ENCODE assay signal across 12 cellular contexts in the genomic region with DNA sequence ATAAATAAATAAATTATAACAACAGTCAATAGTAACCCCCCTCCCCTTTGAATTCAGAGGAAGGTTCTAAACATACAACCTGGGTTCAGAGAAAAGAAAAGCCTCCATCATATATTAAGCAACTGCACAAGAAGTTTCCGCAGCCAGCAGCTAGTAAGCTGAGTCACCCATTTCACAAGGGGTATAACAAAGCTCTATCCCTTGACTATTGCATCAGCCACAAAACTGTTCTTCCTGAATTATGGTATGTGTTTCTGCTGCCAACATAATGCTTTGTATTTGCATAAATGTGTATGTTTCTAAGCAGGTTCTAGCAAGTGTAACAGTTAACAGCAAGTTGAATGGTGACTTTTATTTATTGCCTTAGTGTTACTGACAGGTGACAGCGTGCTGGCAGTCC. TPM values are rescaled to one million over a fixed set of nuclear protein-coding genes. Genes with fewer than 3 reads are reported as not detected.
DNase-seq lines count a peak whose midpoint lies in the region; ATAC-seq, FAIRE-seq and TF ChIP-seq lines count a peak whose summit lies in the region.
"Had no signal": no experiment of that assay in that cellular context is flagged by ENCODE, and none has a peak within 500 bp of the region (broad histone marks: within the 10 kb centered on the region; RNA-seq: fewer than 3 reads in every experiment).

No MANE protein-coding gene starts in this region.

- H3K36me3 Mint-ChIP-seq in GM23338 (ENCODE audit: low read depth): no peaks in the 10 kb centered on the region

- H3K4me1 ChIP-seq in ACC112 (ENCODE audit: control insufficient read depth, insufficient read depth, low read length, unreplicated experiment) (peaks cover 17% of the 10 kb centered on the region), GM23338 (ENCODE audit: insufficient read depth) (no peaks in the 10 kb centered on the region), small intestine (ENCODE audit: control insufficient read depth in 2 of 2, insufficient read depth in 1 of 2, low read depth in 1 of 2, low read length in 1 of 2) (no peaks in the 10 kb centered on the region)

- H3K27ac Mint-ChIP-seq in GM23338: no peak overlapping the region
- H3K27ac Mint-ChIP-seq: memory B cell had no signal

- H3K27me3 ChIP-seq in ACC112 (ENCODE audit: insufficient read depth, low read length) (no peaks in the 10 kb centered on the region), GM23338 (ENCODE audit: insufficient read depth) (no peaks in the 10 kb centered on the region), small intestine (ENCODE audit: control insufficient read depth in 2 of 2, insufficient read depth in 2 of 2, low read length in 2 of 2) (no peaks in the 10 kb centered on the region)

- H3K4me2 ChIP-seq in GM23338: no peak overlapping the region

- no peaks in the 10 kb centered on the region; the same call in 2 of the 3 replicates for H3K9me3 Mint-ChIP-seq in GM23338

- 81 to 85% (median 83%) methylated on average over 2 of the region's 2 CpGs for WGBS in small intestine, 3 donors

- no peaks in the 10 kb centered on the region for H3K9me2 ChIP-seq in GM23338 (ENCODE audit: insufficient read depth)

- H3K4me3 ChIP-seq in ACC112 (ENCODE audit: low read depth, low read length): no peak overlapping the region
- H3K4me3 ChIP-seq in GM23338: no peak overlapping the region
- H3K4me3 ChIP-seq in SK-N-MC: no peak overlapping the region
- H3K4me3 ChIP-seq in small intestine (ENCODE audit: low read depth in 1 of 2, low read length in 2 of 2): no peak overlapping the region
- H3K4me3 ChIP-seq in coronary artery: no peak overlapping the region

- H4K20me1 ChIP-seq in GM23338 (replicated peaks; ENCODE audit: insufficient read depth): no peaks in the 10 kb centered on the region

- H3K9me3 ChIP-seq in SK-N-MC (ENCODE audit: low read depth, low read length) (no peaks in the 10 kb centered on the region), small intestine (ENCODE audit: control insufficient read depth, low read depth) (no peaks in the 10 kb centered on the region)

- TF ChIP-seq CTCF in GM23338 (conservative IDR thresholded peaks at IDR 0.05; ENCODE audit: low read depth in 2 of 2): no peak
- no peak for TF ChIP-seq CTCF in coronary artery (IDR thresholded peaks at IDR 0.05)

- peak overlapping the region; percentile 3 for H3K9ac ChIP-seq in SK-N-MC (ENCODE audit: insufficient read length)

- peaks cover 2% of the 10 kb centered on the region for H3K27me3 Mint-ChIP-seq in GM23338 (ENCODE audit: insufficient read depth, low read depth, poor library complexity)

- H3F3A ChIP-seq in GM23338 (replicated peaks; ENCODE audit: low read depth): no peaks in the 10 kb centered on the region

- peaks cover 6% of the 10 kb centered on the region; the same call in 2 of the 3 replicates for H3K4me1 Mint-ChIP-seq in GM23338
- H3K4me1 Mint-ChIP-seq: memory B cell had no signal

- ATAC-seq in GM23338 (no peak), HG03460 (IDR thresholded peaks at IDR 0.05; ENCODE audit: unreplicated experiment) (no peak)

- H2AFZ ChIP-seq in ACC112 (ENCODE audit: low read length, unreplicated experiment) (peak overlapping the region; percentile 36), GM23338 (peak overlapping the region; percentile 69; the same call in 1 of the 2 replicates)

- no peaks in the 10 kb centered on the region for H3K36me3 ChIP-seq in ACC112 (ENCODE audit: insufficient read depth, low read length)
- H3K36me3 ChIP-seq in GM23338 (ENCODE audit: insufficient read depth): no peaks in the 10 kb centered on the region
- no peaks in the 10 kb centered on the region for H3K36me3 ChIP-seq in SK-N-MC (ENCODE audit: insufficient read depth, low read length)
- H3K36me3 ChIP-seq in small intestine (ENCODE audit: control insufficient read depth in 2 of 2, insufficient read depth in 2 of 2, low read length in 2 of 2): no peaks in the 10 kb centered on the region

- no peaks in the 10 kb centered on the region for H3K79me2 ChIP-seq in ACC112 (ENCODE audit: control insufficient read depth, insufficient read depth, low read length, unreplicated experiment)
- no peaks in the 10 kb centered on the region for H3K79me2 ChIP-seq in GM23338 (replicated peaks; ENCODE audit: insufficient read depth)

- no peak for FAIRE-seq in small intestine (lab: Jason Lieb, UNC)
- FAIRE-seq: G401.6, TTC549 had no signal

- peak overlapping the region; percentile 84 for H3K27ac ChIP-seq in ACC112 (ENCODE audit: low read depth, low read length)
- no peak overlapping the region for H3K27ac ChIP-seq in GM23338 (ENCODE audit: low read depth)
- peak overlapping the region; percentile 83 for H3K27ac ChIP-seq in SK-N-MC
- no peak overlapping the region for H3K27ac ChIP-seq in small intestine (ENCODE audit: low read depth in 1 of 2, low read length in 1 of 2)
- peak overlapping the region in 1 of 2 donors; percentile 40 for H3K27ac ChIP-seq in coronary artery

- H3K4me3 Mint-ChIP-seq in GM23338: no peak overlapping the region
- H3K4me3 Mint-ChIP-seq: memory B cell had no signal

- DNase-seq in GM23338 (ENCODE audit: low spot score) (no peak), SK-N-MC (ENCODE audit: low read depth, low spot score) (no peak), glomerular visceral epithelial cell (ENCODE audit: extremely low spot score) (peak; percentile 44), small intestine (no peak), coronary artery (ENCODE audit: low spot score) (no peak)
- DNase-seq in activated effector memory CD4-positive, alpha-beta T cell treated with anti-CD3 and anti-CD28 coated beads, Interleukin-2, amount 50 U/mL, for 16 hours: no peak
- DNase-seq: stimulated activated CD4-positive, alpha-beta T cell treated with anti-CD3 and anti-CD28 coated beads, Interleukin-2, amount 100 ng/mL, for 48 hours had no signal

TF ChIP-seq in GM23338, 12 proteins besides CTCF, POLR2A, EP300 and RAD21 (continues in another document):
- TF ChIP-seq CREB1 (CRISPR knock-in tag; IDR thresholded peaks at IDR 0.05; ENCODE audit: low read depth) (no peak), EZH2 (IDR thresholded peaks at IDR 0.05; ENCODE audit: low read depth, unreplicated experiment) (no peak), ZNF114 (CRISPR knock-in tag; IDR thresholded peaks at IDR 0.05) (no peak), STAT1 (IDR thresholded peaks at IDR 0.05; ENCODE audit: unreplicated experiment) (no peak), POLR2AphosphoS5 (IDR thresholded peaks at IDR 0.05; ENCODE audit: low read depth) (no peak), ZNF331 (CRISPR knock-in tag; IDR thresholded peaks at IDR 0.05; ENCODE audit: low read depth) (no peak)
- TF ChIP-seq, protein P1, sequence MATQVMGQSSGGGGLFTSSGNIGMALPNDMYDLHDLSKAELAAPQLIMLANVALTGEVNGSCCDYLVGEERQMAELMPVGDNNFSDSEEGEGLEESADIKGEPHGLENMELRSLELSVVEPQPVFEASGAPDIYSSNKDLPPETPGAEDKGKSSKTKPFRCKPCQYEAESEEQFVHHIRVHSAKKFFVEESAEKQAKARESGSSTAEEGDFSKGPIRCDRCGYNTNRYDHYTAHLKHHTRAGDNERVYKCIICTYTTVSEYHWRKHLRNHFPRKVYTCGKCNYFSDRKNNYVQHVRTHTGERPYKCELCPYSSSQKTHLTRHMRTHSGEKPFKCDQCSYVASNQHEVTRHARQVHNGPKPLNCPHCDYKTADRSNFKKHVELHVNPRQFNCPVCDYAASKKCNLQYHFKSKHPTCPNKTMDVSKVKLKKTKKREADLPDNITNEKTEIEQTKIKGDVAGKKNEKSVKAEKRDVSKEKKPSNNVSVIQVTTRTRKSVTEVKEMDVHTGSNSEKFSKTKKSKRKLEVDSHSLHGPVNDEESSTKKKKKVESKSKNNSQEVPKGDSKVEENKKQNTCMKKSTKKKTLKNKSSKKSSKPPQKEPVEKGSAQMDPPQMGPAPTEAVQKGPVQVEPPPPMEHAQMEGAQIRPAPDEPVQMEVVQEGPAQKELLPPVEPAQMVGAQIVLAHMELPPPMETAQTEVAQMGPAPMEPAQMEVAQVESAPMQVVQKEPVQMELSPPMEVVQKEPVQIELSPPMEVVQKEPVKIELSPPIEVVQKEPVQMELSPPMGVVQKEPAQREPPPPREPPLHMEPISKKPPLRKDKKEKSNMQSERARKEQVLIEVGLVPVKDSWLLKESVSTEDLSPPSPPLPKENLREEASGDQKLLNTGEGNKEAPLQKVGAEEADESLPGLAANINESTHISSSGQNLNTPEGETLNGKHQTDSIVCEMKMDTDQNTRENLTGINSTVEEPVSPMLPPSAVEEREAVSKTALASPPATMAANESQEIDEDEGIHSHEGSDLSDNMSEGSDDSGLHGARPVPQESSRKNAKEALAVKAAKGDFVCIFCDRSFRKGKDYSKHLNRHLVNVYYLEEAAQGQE (IDR thresholded peaks at IDR 0.05; ENCODE audit: unreplicated experiment): no peak

RNA-seq across cellular contexts. Expression of gene CEP120, which starts 6.8 kb away (rescaled TPM):
- total RNA-seq in GM23338 (2014; rRNA removed; shearing (Covaris generic)): 13.9 and 16.3 TPM in 2 replicates
- 2.9 and 4.9 TPM in 2 replicates for polyA plus RNA-seq in GM23338 (2016; fragmentation: Nextera tagmentation; extraction: Ambion mirVana)
- 1 to 10 TPM; 4.1 to 5.3 (median 4.9) TPM for polyA plus RNA-seq in small intestine

Comparison
In these comparisons a context has a peak if more than half of its experiments do, and no peak if none do; other contexts are left out.
1. H3K27ac ChIP-seq: peak in ACC112 (single experiment) and SK-N-MC (single experiment); none in GM23338 (single experiment) and small intestine (0 of 2).